In genomic region chr19:43820861-43821215, GRCh38 we compare ENCODE assay signal across 8 cellular contexts. TPM values are rescaled to one million over a fixed set of nuclear protein-coding genes. Genes with fewer than 3 reads are reported as not detected.
A peak's percentile ranks its signal among the peaks of the same experiment; 100 is the strongest.
DNase-seq lines count a peak whose midpoint lies in the region; ATAC-seq and TF ChIP-seq lines count a peak whose summit lies in the region.
"Had no signal": no experiment of that assay in that cellular context is flagged by ENCODE, and none has a peak within 500 bp of the region (broad histone marks: within the 10 kb centered on the region; RNA-seq: fewer than 3 reads in every experiment).

No MANE protein-coding gene starts in this region.

- CTCF ChIA-PET in activated CD8-positive, alpha-beta T cell treated with anti-CD3 and anti-CD28 coated beads, Interleukin-2, amount 10 ng/mL, durations not matched to agents 7 days and 5 days (lab: Charles Lee), result interaction anchor here (1.2 to 1.6 kb wide), 3 partner anchors 11 to 55 kb away, joined by 3 to 9 read pairs (median 4); no protein-coding TSS in a partner anchor

- ATAC-seq in activated CD8-positive, alpha-beta T cell treated with anti-CD3 and anti-CD28 coated beads, Interleukin-2, amount 10 ng/mL, durations not matched to agents 7 days and 5 days, result no peak
- ATAC-seq in HG02623 (IDR thresholded peaks at IDR 0.05; ENCODE audit: unreplicated experiment) (no peak), HG03280 (IDR thresholded peaks at IDR 0.05; ENCODE audit: unreplicated experiment) (no peak), HG03108 (IDR thresholded peaks at IDR 0.05; ENCODE audit: unreplicated experiment) (no peak)

- H3K27ac Mint-ChIP-seq in activated CD8-positive, alpha-beta T cell treated with anti-CD3 and anti-CD28 coated beads, Interleukin-2, amount 10 ng/mL, durations not matched to agents 7 days and 5 days, result no peak overlapping the region

- peaks cover 39% of the 10 kb centered on the region for H3K27me3 Mint-ChIP-seq in activated CD8-positive, alpha-beta T cell treated with anti-CD3 and anti-CD28 coated beads, Interleukin-2, amount 10 ng/mL, durations not matched to agents 7 days and 5 days (ENCODE audit: low read depth)

- DNase-seq in GM06990 (ENCODE audit: extremely low read depth, insufficient read length), result no peak
- DNase-seq in activated CD8-positive, alpha-beta T cell treated with anti-CD3 and anti-CD28 coated beads, Interleukin-2, amount 10 ng/mL, durations not matched to agents 7 days and 5 days, result no peak
- DNase-seq in fibroblast of mammary gland (ENCODE audit: low read depth), result no peak
- DNase-seq in spleen, result no peak
- DNase-seq: islet precursor cell had no signal

- 26 to 32% (median 29%) methylated on average over 6 of the region's 6 CpGs for WGBS in spleen, 5 donors

- H3K9me3 ChIP-seq in spleen, result peaks cover 0 to 7% (median 0%) of the 10 kb centered on the region in 8 donors

- peaks cover 11% of the 10 kb centered on the region for H3K4me1 Mint-ChIP-seq in activated CD8-positive, alpha-beta T cell treated with anti-CD3 and anti-CD28 coated beads, Interleukin-2, amount 10 ng/mL, durations not matched to agents 7 days and 5 days (ENCODE audit: low read depth)

- H3K4me1 ChIP-seq in spleen, result peaks cover 0 to 13% (median 0%) of the 10 kb centered on the region in 6 donors

- peak overlapping the region; percentile 46 for H3K4me3 ChIP-seq in GM06990 (replicated peaks; ENCODE audit: low read depth, low read length)
- H3K4me3 ChIP-seq in fibroblast of mammary gland (ENCODE audit: control insufficient read depth, low read depth, low read length), result peak overlapping the region; percentile 43
- H3K4me3 ChIP-seq in spleen, result peak overlapping the region in 7 of 8 donors; percentile 35 to 64 (median 43)

- no peak overlapping the region for H3K27ac ChIP-seq in spleen

- H3K9me3 Mint-ChIP-seq in activated CD8-positive, alpha-beta T cell treated with anti-CD3 and anti-CD28 coated beads, Interleukin-2, amount 10 ng/mL, durations not matched to agents 7 days and 5 days (ENCODE audit: insufficient read depth), result peaks cover 5% of the 10 kb centered on the region

- H3K27me3 ChIP-seq in GM06990 (replicated peaks; ENCODE audit: control insufficient read depth, insufficient read depth, low read length) (no peaks in the 10 kb centered on the region), spleen (replicated peaks in 1 of 7) (peaks cover 0 to 28% (median 6%) of the 10 kb centered on the region in 7 donors)

- TF ChIP-seq CTCF in GM06990 (IDR thresholded peaks at IDR 0.05; ENCODE audit: insufficient read depth, low read length, poor library complexity, severe bottlenecking), result no peak
- no peak for TF ChIP-seq CTCF in fibroblast of mammary gland (conservative IDR thresholded peaks at IDR 0.05; ENCODE audit: control insufficient read depth, insufficient read depth, low read depth, low read length)
- no peak for TF ChIP-seq CTCF in spleen (IDR thresholded peaks at IDR 0.05 in 8 of 11, conservative IDR thresholded peaks at IDR 0.05 in 3 of 11)

- H3K4me3 Mint-ChIP-seq in activated CD8-positive, alpha-beta T cell treated with anti-CD3 and anti-CD28 coated beads, Interleukin-2, amount 10 ng/mL, durations not matched to agents 7 days and 5 days, result peak overlapping the region; percentile 53

- POLR2A ChIA-PET in activated CD8-positive, alpha-beta T cell treated with anti-CD3 and anti-CD28 coated beads, Interleukin-2, amount 10 ng/mL, durations not matched to agents 7 days and 5 days (lab: Charles Lee), result interaction anchor here (0.6 to 0.9 kb wide), 3 partner anchors 32 to 744 kb away, joined by 3 read pairs; no protein-coding TSS in a partner anchor

- peaks cover 5% of the 10 kb centered on the region for H3K36me3 Mint-ChIP-seq in activated CD8-positive, alpha-beta T cell treated with anti-CD3 and anti-CD28 coated beads, Interleukin-2, amount 10 ng/mL, durations not matched to agents 7 days and 5 days (ENCODE audit: low read depth)

- intact Hi-C loops in spleen (cut with DNase I; ENCODE audit: low total_unique reads), result no loop called here

- no peak for TF ChIP-seq POLR2A in spleen (IDR thresholded peaks at IDR 0.05)

- no peaks in the 10 kb centered on the region for H3K36me3 ChIP-seq in GM06990 (ENCODE audit: control insufficient read depth, insufficient read depth, low read length)
- no peaks in the 10 kb centered on the region for H3K36me3 ChIP-seq in spleen

RNA-seq across cellular contexts. Expression of gene ZNF283, which starts 6.3 kb away (rescaled TPM):
- total RNA-seq in activated CD8-positive, alpha-beta T cell treated with anti-CD3 and anti-CD28 coated beads, Interleukin-2, amount 10 ng/mL, durations not matched to agents 7 days and 5 days, result 1 to 10 TPM; 4.9 to 6.9 TPM
- 10 to 100 TPM in 6 of 7 donors, 1 to 10 TPM in 1; 6.0 to 15.6 (median 11.9) TPM for total RNA-seq in spleen
- polyA plus RNA-seq in spleen, result 1 to 10 TPM; 1.1 to 3.0 (median 1.1) TPM

RNA-seq across cellular contexts. Expression of gene LYPD5, which starts 18.6 kb away (rescaled TPM):
- total RNA-seq in activated CD8-positive, alpha-beta T cell treated with anti-CD3 and anti-CD28 coated beads, Interleukin-2, amount 10 ng/mL, durations not matched to agents 7 days and 5 days, result 1 to 10 TPM in 1 of 2 experiments, under 1 TPM in 1; 0.70 to 1.1 TPM
- 10 to 100 TPM in 2 of 7 donors, 1 to 10 TPM in 5; 4.2 to 48.1 (median 7.4) TPM for total RNA-seq in spleen
- polyA plus RNA-seq in spleen, result 1 to 10 TPM; 2.1 to 6.6 (median 2.2) TPM

RNA-seq across cellular contexts. Expression of gene KCNN4, which starts 40.1 kb away (rescaled TPM):
- total RNA-seq in activated CD8-positive, alpha-beta T cell treated with anti-CD3 and anti-CD28 coated beads, Interleukin-2, amount 10 ng/mL, durations not matched to agents 7 days and 5 days, result 10 to 100 TPM; 28.8 to 31.9 TPM
- total RNA-seq in spleen, result 10 to 100 TPM; 14.3 to 24.2 (median 21.3) TPM
- 10 to 100 TPM; 25.3 to 77.6 (median 56.1) TPM for polyA plus RNA-seq in spleen
